In the genomic region with DNA sequence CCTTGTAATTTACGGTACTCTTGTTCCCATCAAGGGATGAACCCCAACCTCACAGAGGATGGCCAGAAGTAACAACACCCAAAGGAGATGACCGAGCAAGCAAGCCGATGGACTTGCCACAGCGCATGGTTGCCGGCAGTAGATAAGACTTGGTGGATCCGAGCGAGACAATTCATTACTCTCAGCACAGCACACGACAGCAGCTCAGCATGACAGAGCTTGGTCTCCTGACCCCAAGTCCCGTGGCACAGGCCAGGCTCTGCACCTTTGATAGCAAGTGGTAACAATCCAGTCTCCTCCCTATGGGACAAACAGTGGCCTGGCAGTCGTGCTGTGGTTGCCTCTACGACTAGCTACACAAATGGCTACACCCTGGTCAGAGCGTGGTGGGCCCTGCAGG, we compare ENCODE assay signal across 25 cellular contexts.
"Had no signal": no experiment of that assay in that cellular context is flagged by ENCODE, and none has a peak within 500 bp of the region (broad histone marks: within the 10 kb centered on the region; RNA-seq: fewer than 3 reads in every experiment).

No MANE protein-coding gene starts in this region.

- H3K27ac Mint-ChIP-seq: activated naive CD8-positive, alpha-beta T cell treated with anti-CD3 and anti-CD28 coated beads for 36 hours; brain; natural killer cell; progenitor cell of endocrine pancreas; T-helper 1 cell treated with Interleukin-12 subunit alpha and Interleukin-12 subunit beta and Interleukin-4 antibody, amounts not matched to agents 30 μg/mL and 1 μg/mL, for 36 hours had no signal

- H3K27me3 Mint-ChIP-seq: activated naive CD8-positive, alpha-beta T cell treated with anti-CD3 and anti-CD28 coated beads for 36 hours; brain; progenitor cell of endocrine pancreas had no signal

- H3K9me3 ChIP-seq: adrenal gland, ascending aorta, colonic mucosa, left lung, lower lobe of right lung, neutrophil, ovary, right lobe of liver had no signal

- DNase-seq: activated CD4-positive, alpha-beta T cell treated with anti-CD3 and anti-CD28 coated beads for 48 hours; activated CD4-positive, alpha-beta T cell treated with anti-CD3 and anti-CD28 coated beads, Interleukin-2, amount 50 U/mL, for 48 hours; activated CD8-positive, alpha-beta memory T cell treated with anti-CD3 and anti-CD28 coated beads for 24 hours; activated effector memory CD4-positive, alpha-beta T cell treated with Interleukin-2 at 50 U/mL for 16 hours; activated naive CD4-positive, alpha-beta T cell treated with Interleukin-2 at 50 U/mL for 16 hours; activated naive CD8-positive, alpha-beta T cell treated with anti-CD3 and anti-CD28 coated beads for 36 hours; cerebellar nuclear complex; colonic mucosa; effector CD8-positive, alpha-beta T cell; left lung; lower lobe of right lung; mesenchymal stem cell; natural killer cell; right lobe of liver; stimulated activated CD4-positive, alpha-beta T cell treated with anti-CD3 and anti-CD28 coated beads, Interleukin-2, amount 100 ng/mL, for 48 hours; stimulated activated naive CD8-positive, alpha-beta T cell treated with anti-CD3 and anti-CD28 coated beads, Interleukin-15, Interleukin-2, amounts not matched to agents 100 U/mL and 50 U/mL, for 24 hours; T-helper 9 cell had no signal

- H3K9me3 Mint-ChIP-seq: activated naive CD8-positive, alpha-beta T cell treated with anti-CD3 and anti-CD28 coated beads for 36 hours; brain; natural killer cell; T-helper 1 cell treated with Interleukin-12 subunit alpha and Interleukin-12 subunit beta and Interleukin-4 antibody, amounts not matched to agents 30 μg/mL and 1 μg/mL, for 36 hours had no signal

- ATAC-seq: left lung; lower lobe of right lung; natural killer cell; stimulated activated naive CD8-positive, alpha-beta T cell treated with anti-CD3 and anti-CD28 coated beads, Interleukin-15, Interleukin-2, amounts not matched to agents 100 U/mL and 50 U/mL, for 24 hours had no signal

- H3K36me3 Mint-ChIP-seq: brain, natural killer cell had no signal

- H3K4me3 ChIP-seq: adrenal gland, ascending aorta, cardiac muscle cell, colonic mucosa, left lung, lower lobe of right lung, ovary had no signal

- H3K4me1 ChIP-seq: colonic mucosa, left lung, lower lobe of right lung had no signal

- H3K27me3 ChIP-seq: adrenal gland, ascending aorta, cardiac muscle cell, colonic mucosa, left lung, neutrophil, ovary, right lobe of liver had no signal

- H3K27ac ChIP-seq: ascending aorta, cardiac muscle cell, colonic mucosa, left lung, lower lobe of right lung, neutrophil had no signal

- H3K4me3 Mint-ChIP-seq: activated naive CD8-positive, alpha-beta T cell treated with anti-CD3 and anti-CD28 coated beads for 36 hours; brain; natural killer cell; T-helper 1 cell treated with Interleukin-12 subunit alpha and Interleukin-12 subunit beta and Interleukin-4 antibody, amounts not matched to agents 30 μg/mL and 1 μg/mL, for 36 hours had no signal

- H3K36me3 ChIP-seq: adrenal gland, ascending aorta, cardiac muscle cell, colonic mucosa, left lung, lower lobe of right lung, neutrophil, ovary, right lobe of liver had no signal
